In the genomic region with DNA sequence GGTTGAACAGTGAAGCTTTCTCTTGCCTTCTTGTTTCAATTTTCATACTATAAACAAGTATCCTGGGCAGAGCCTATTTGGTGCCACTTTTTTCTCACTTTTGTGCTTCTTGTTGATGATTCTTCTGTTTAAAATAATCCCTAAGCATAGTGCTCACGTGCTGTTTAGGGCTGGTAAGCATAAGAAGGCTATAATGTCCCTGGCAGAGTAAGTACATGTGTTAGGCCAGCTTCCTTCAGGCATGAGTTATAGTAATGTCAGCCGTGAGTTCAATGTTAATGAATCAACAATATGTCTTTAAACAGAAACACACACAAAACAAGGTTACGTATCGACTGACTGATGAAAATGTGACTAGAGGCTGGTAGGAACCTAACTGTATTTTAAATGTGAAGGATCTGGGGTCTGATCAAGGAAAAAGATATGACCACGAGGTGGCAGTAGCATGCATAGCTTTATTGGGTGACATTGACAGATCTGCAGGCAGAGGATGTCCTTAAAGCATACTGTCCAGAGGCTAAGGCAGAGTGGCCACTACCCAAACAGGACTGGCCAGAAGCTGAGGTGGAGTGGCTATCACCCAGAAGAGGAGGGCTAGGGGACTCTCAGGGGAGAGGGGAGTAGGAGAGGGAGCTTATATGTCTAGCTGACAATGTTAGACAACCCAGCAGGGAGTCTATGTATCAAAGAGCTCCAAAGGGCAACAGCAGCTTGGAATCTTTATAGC, we compare ENCODE assay signal across 8 cellular contexts.
DNase-seq lines count a peak whose midpoint lies in the region; ATAC-seq and TF ChIP-seq lines count a peak whose summit lies in the region.

No MANE protein-coding gene starts in this region.

- H3K27me3 ChIP-seq in KMS-11 (ENCODE audit: insufficient read depth, low read depth) (no peaks in the 10 kb centered on the region), transverse colon (no peaks in the 10 kb centered on the region)

- no peaks in the 10 kb centered on the region for H4K20me1 ChIP-seq in KMS-11 (ENCODE audit: insufficient read depth)

- no peak overlapping the region for H3K4me2 ChIP-seq in KMS-11

- H3K4me1 Mint-ChIP-seq in activated T-cell treated with anti-CD3 and anti-CD28 coated beads, Interleukin-2, amount 50 U/mL, for 72 hours (ENCODE audit: low read depth) = peaks cover 5% of the 10 kb centered on the region

- DNase-seq in DMS153 treated with DMSO at 0.1 percent for 48 hours (lab: John Stamatoyannopoulos, UW; ENCODE audit: unreplicated experiment) (peak; percentile 70), RKO (ENCODE audit: low spot score) (peak; percentile 83), fibroblast of the conjunctiva (ENCODE audit: low read depth) (peak; percentile 53), omental fat pad (ENCODE audit: low spot score) (no peak), transverse colon (peak; percentile 50)
- DNase-seq in activated T-cell treated with anti-CD3 and anti-CD28 coated beads, Interleukin-2, amount 50 U/mL, for 72 hours = peak; percentile 62 to 66

- H3K4me3 ChIP-seq in KMS-11 (IDR thresholded peaks at IDR 0.05; ENCODE audit: insufficient read depth, low read depth, low read length) (no peak overlapping the region), transverse colon (no peak overlapping the region)

- H3K27me3 Mint-ChIP-seq in activated T-cell treated with anti-CD3 and anti-CD28 coated beads, Interleukin-2, amount 50 U/mL, for 72 hours (ENCODE audit: low read depth) = no peaks in the 10 kb centered on the region

- H3K27ac ChIP-seq in KMS-11 = no peak overlapping the region
- H3K27ac ChIP-seq in transverse colon = no peak overlapping the region

- TF ChIP-seq EP300 in transverse colon (IDR thresholded peaks at IDR 0.05; ENCODE audit: low read depth) = no peak

- WGBS in transverse colon (ENCODE audit: low coverage in 1 of 2), 2 donors = 24 to 33% methylated on average over 4 to 5 of the region's 5 CpGs

- H3K9me3 Mint-ChIP-seq in activated T-cell treated with anti-CD3 and anti-CD28 coated beads, Interleukin-2, amount 50 U/mL, for 72 hours = no peaks in the 10 kb centered on the region

- peak; percentile 87 for ATAC-seq in GM21515 (IDR thresholded peaks at IDR 0.05; ENCODE audit: unreplicated experiment)
- ATAC-seq in activated T-cell treated with anti-CD3 and anti-CD28 coated beads, Interleukin-2, amount 50 U/mL, for 72 hours (replicated peaks in 1 of 2) = peak; percentile 86 to 89
- peak; percentile 41 for ATAC-seq in omental fat pad (ENCODE audit: low FRiP score)

- TF ChIP-seq POLR2A in transverse colon (IDR thresholded peaks at IDR 0.05) = no peak

- no peak overlapping the region for H3K4me3 Mint-ChIP-seq in activated T-cell treated with anti-CD3 and anti-CD28 coated beads, Interleukin-2, amount 50 U/mL, for 72 hours

- in situ Hi-C loops in transverse colon (cut with MboI; ENCODE audit: low pct_ligation_motif_present in 1 of 4, low pct_unique_long_range_greater_than_20kb in 1 of 4, low sequenced_read_pairs in 3 of 4) = loop anchor here (5.0 to 25.0 kb wide), 5 partner anchors 114 to 726 kb away; a partner anchor contains a TSS

- H3K9me3 ChIP-seq in transverse colon = no peaks in the 10 kb centered on the region

- intact Hi-C loops in transverse colon (cut with DNase I; ENCODE audit: low total_unique reads) = loop anchor here (5.0 kb wide), 1 partner anchor 201 kb away; a partner anchor contains a TSS

- H3K4me1 ChIP-seq in KMS-11 (ENCODE audit: low read depth, poor library complexity, severe bottlenecking) = no peaks in the 10 kb centered on the region
- H3K4me1 ChIP-seq in transverse colon = peaks cover 0 to 5% (median 0%) of the 10 kb centered on the region in 4 donors

- H3K36me3 ChIP-seq in KMS-11 (ENCODE audit: insufficient read depth) = no peaks in the 10 kb centered on the region
- H3K36me3 ChIP-seq in transverse colon = no peaks in the 10 kb centered on the region

- no peak overlapping the region for H3K9ac ChIP-seq in KMS-11

- H2AFZ ChIP-seq in KMS-11 (ENCODE audit: low read depth) = no peak overlapping the region

- H3K79me2 ChIP-seq in KMS-11 (ENCODE audit: insufficient read depth, low read depth) = no peaks in the 10 kb centered on the region

- H3K36me3 Mint-ChIP-seq in activated T-cell treated with anti-CD3 and anti-CD28 coated beads, Interleukin-2, amount 50 U/mL, for 72 hours (ENCODE audit: insufficient read depth in 2 of 2) = no peaks in the 10 kb centered on the region

- no peak overlapping the region for H3K27ac Mint-ChIP-seq in activated T-cell treated with anti-CD3 and anti-CD28 coated beads, Interleukin-2, amount 50 U/mL, for 72 hours

- TF ChIP-seq CTCF in KMS-11 (conservative IDR thresholded peaks at IDR 0.05; ENCODE audit: low read depth, low read length) (peak; percentile 94), omental fat pad (IDR thresholded peaks at IDR 0.05) (no peak), transverse colon (IDR thresholded peaks at IDR 0.05) (peak; percentile 65 to 79 (median 73))

Comparison
In these comparisons a context has a peak if more than half of its experiments do, and no peak if none do; other contexts are left out.
1. CTCF ChIP-seq: peak in KMS-11 (single experiment) and transverse colon (5 of 5); none in omental fat pad (0 of 3).
2. Peak in every context shown above with its lines, with median percentiles within 50 percentile points of each other: ATAC-seq.